In the genomic region with DNA sequence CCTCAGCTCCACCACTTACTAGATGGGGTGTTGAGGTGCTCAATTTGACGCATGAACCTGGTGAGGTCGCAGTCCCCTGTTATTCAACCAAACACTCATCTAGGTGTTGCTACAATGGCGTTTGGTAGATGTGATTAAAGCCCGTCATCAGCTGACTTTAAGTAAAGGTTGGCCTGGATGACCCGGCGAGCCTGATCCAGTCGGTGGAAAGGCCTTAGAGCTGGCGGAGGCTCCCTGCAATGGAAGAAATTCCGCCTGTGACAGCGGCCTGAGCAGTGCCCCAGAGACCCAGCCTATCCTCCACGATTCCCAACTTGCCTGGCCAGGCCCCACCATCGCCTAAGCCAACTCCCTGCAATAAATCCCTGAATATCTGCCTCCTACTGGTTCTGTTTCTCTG, we compare ENCODE assay signal across 29 cellular contexts.
"Had no signal": no experiment of that assay in that cellular context is flagged by ENCODE, and none has a peak within 500 bp of the region (broad histone marks: within the 10 kb centered on the region; RNA-seq: fewer than 3 reads in every experiment).

No MANE protein-coding gene starts in this region.

- ATAC-seq: activated CD4-positive, alpha-beta T cell treated with anti-CD3 and anti-CD28 coated beads for 36 hours; activated CD8-positive, alpha-beta memory T cell treated with anti-CD3 and anti-CD28 coated beads, Interleukin-2, amount 10 ng/mL, durations not matched to agents 7 days and 5 days; activated CD8-positive, alpha-beta T cell treated with anti-CD3 and anti-CD28 coated beads, Interleukin-2, amount 10 ng/mL, durations not matched to agents 7 days and 5 days; activated naive CD4-positive, alpha-beta T cell treated with anti-CD3 and anti-CD28 coated beads, Interleukin-2, amount 50 U/mL, for 72 hours; esophagus mucosa had no signal

- DNase-seq: activated CD4-positive, alpha-beta memory T cell treated with anti-CD3 and anti-CD28 coated beads for 36 hours; activated CD4-positive, alpha-beta T cell treated with anti-CD3 and anti-CD28 coated beads for 36 hours; activated CD4-positive, alpha-beta T cell treated with anti-CD3 and anti-CD28 coated beads, Interleukin-2, amount 10 ng/mL, durations not matched to agents 24 days and 14 days; activated CD4-positive, CD25-positive, alpha-beta regulatory T cell; activated CD4-positive, CD25-positive, alpha-beta regulatory T cell treated with anti-CD3 and anti-CD28 coated beads, Interleukin-2, amount 50 U/mL, for 72 hours; activated CD8-positive, alpha-beta memory T cell treated with anti-CD3 and anti-CD28 coated beads, Interleukin-2, amount 10 ng/mL, durations not matched to agents 7 days and 5 days; activated CD8-positive, alpha-beta memory T cell treated with anti-CD3 and anti-CD28 coated beads, Interleukin-2, amount 50 U/mL, for 4 hours; activated CD8-positive, alpha-beta T cell treated with anti-CD3 and anti-CD28 coated beads, Interleukin-2, amount 10 ng/mL, durations not matched to agents 7 days and 5 days; activated effector memory CD4-positive, alpha-beta T cell treated with anti-CD3 and anti-CD28 coated beads, Interleukin-2, amount 50 U/mL, for 16 hours; activated naive CD4-positive, alpha-beta T cell treated with anti-CD3 and anti-CD28 coated beads for 36 hours; activated naive CD8-positive, alpha-beta T cell treated with anti-CD3 and anti-CD28 coated beads, Interleukin-2, amount 10 ng/mL, durations not matched to agents 7 days and 5 days; activated T-cell treated with anti-CD3 and anti-CD28 coated beads, Interleukin-2, amount 50 U/mL, for 1 hour; activated T-cell treated with anti-CD3 and anti-CD28 coated beads, Interleukin-2, amount 50 U/mL, for 48 hours; dorsolateral prefrontal cortex; effector memory CD4-positive, alpha-beta T cell; endodermal cell; foreskin fibroblast; T-helper 2 cell had no signal

- H3K4me3 Mint-ChIP-seq: activated CD4-positive, alpha-beta memory T cell treated with anti-CD3 and anti-CD28 coated beads for 36 hours; activated CD4-positive, alpha-beta T cell treated with anti-CD3 and anti-CD28 coated beads for 36 hours; activated CD4-positive, alpha-beta T cell treated with anti-CD3 and anti-CD28 coated beads, Interleukin-2, amount 10 ng/mL, durations not matched to agents 24 days and 14 days; activated CD8-positive, alpha-beta memory T cell treated with anti-CD3 and anti-CD28 coated beads, Interleukin-2, amount 10 ng/mL, durations not matched to agents 7 days and 5 days; activated CD8-positive, alpha-beta T cell treated with anti-CD3 and anti-CD28 coated beads, Interleukin-2, amount 10 ng/mL, durations not matched to agents 7 days and 5 days; activated naive CD4-positive, alpha-beta T cell treated with anti-CD3 and anti-CD28 coated beads for 36 hours; activated naive CD8-positive, alpha-beta T cell treated with anti-CD3 and anti-CD28 coated beads, Interleukin-2, amount 10 ng/mL, durations not matched to agents 7 days and 5 days; activated T-helper 1 cell treated with anti-CD3 and anti-CD28 coated beads, Interleukin-12 subunit alpha, Interleukin-12 subunit beta, Interleukin-2, Interleukin-4 antibody, amounts not matched to agents 30 ng/mL and 10 ng/mL and 1 ng/mL, durations not matched to agents 14 hours and 24 hours and 36 hours; brain; central memory CD8-positive, alpha-beta T cell; dendritic cell treated with granulocyte-macrophage colony-stimulating factor and Interleukin-4, amounts not matched to agents 40 ng/mL and 50 ng/mL, for 4 days; endodermal cell had no signal

- H3K36me3 Mint-ChIP-seq: activated CD4-positive, alpha-beta memory T cell treated with anti-CD3 and anti-CD28 coated beads for 36 hours; activated CD8-positive, alpha-beta memory T cell treated with anti-CD3 and anti-CD28 coated beads, Interleukin-2, amount 10 ng/mL, durations not matched to agents 7 days and 5 days; activated naive CD4-positive, alpha-beta T cell treated with anti-CD3 and anti-CD28 coated beads, Interleukin-2, amount 50 U/mL, for 72 hours; activated naive CD8-positive, alpha-beta T cell treated with anti-CD3 and anti-CD28 coated beads, Interleukin-2, amount 10 ng/mL, durations not matched to agents 7 days and 5 days; brain had no signal

- H3K27ac Mint-ChIP-seq: activated CD4-positive, alpha-beta memory T cell treated with anti-CD3 and anti-CD28 coated beads for 36 hours; activated CD4-positive, alpha-beta T cell treated with anti-CD3 and anti-CD28 coated beads for 36 hours; activated CD4-positive, alpha-beta T cell treated with anti-CD3 and anti-CD28 coated beads, Interleukin-2, amount 10 ng/mL, durations not matched to agents 24 days and 14 days; activated CD8-positive, alpha-beta memory T cell treated with anti-CD3 and anti-CD28 coated beads, Interleukin-2, amount 10 ng/mL, durations not matched to agents 7 days and 5 days; activated CD8-positive, alpha-beta T cell treated with anti-CD3 and anti-CD28 coated beads, Interleukin-2, amount 10 ng/mL, durations not matched to agents 7 days and 5 days; activated naive CD4-positive, alpha-beta T cell treated with anti-CD3 and anti-CD28 coated beads for 36 hours; activated naive CD4-positive, alpha-beta T cell treated with anti-CD3 and anti-CD28 coated beads, Interleukin-2, amount 50 U/mL, for 72 hours; activated naive CD8-positive, alpha-beta T cell treated with anti-CD3 and anti-CD28 coated beads, Interleukin-2, amount 10 ng/mL, durations not matched to agents 7 days and 5 days; activated T-helper 1 cell treated with anti-CD3 and anti-CD28 coated beads, Interleukin-12 subunit alpha, Interleukin-12 subunit beta, Interleukin-2, Interleukin-4 antibody, amounts not matched to agents 30 ng/mL and 10 ng/mL and 1 ng/mL, durations not matched to agents 14 hours and 24 hours and 36 hours; activated T-helper 2 cell treated with anti-CD3 and anti-CD28 coated beads, Interferon-gamma antibody, Interleukin-2, Interleukin-4, amounts not matched to agents 10 μg/mL and 5 μg/mL and 100 μg/mL, durations not matched to agents 14 hours and 24 hours and 36 hours; brain; dendritic cell treated with granulocyte-macrophage colony-stimulating factor and Interleukin-4, amounts not matched to agents 40 ng/mL and 50 ng/mL, for 4 days; endodermal cell had no signal

- H3K9me3 Mint-ChIP-seq: activated naive CD4-positive, alpha-beta T cell treated with anti-CD3 and anti-CD28 coated beads for 36 hours; activated naive CD4-positive, alpha-beta T cell treated with anti-CD3 and anti-CD28 coated beads, Interleukin-2, amount 50 U/mL, for 72 hours; activated naive CD8-positive, alpha-beta T cell treated with anti-CD3 and anti-CD28 coated beads, Interleukin-2, amount 10 ng/mL, durations not matched to agents 7 days and 5 days; dendritic cell treated with granulocyte-macrophage colony-stimulating factor and Interleukin-4, amounts not matched to agents 40 ng/mL and 50 ng/mL, for 4 days had no signal

- H3K9me3 ChIP-seq: ascending aorta, breast epithelium had no signal

- H3K4me1 ChIP-seq: ascending aorta, breast epithelium had no signal

- H3K36me3 ChIP-seq: ascending aorta, breast epithelium, cardiac muscle cell had no signal

- H3K27ac ChIP-seq: ascending aorta, breast epithelium, cardiac muscle cell, coronary artery, dorsolateral prefrontal cortex had no signal

- H3K4me3 ChIP-seq: ascending aorta, breast epithelium, cardiac muscle cell, coronary artery, dorsolateral prefrontal cortex had no signal

- H3K27me3 Mint-ChIP-seq: activated CD8-positive, alpha-beta memory T cell treated with anti-CD3 and anti-CD28 coated beads, Interleukin-2, amount 10 ng/mL, durations not matched to agents 7 days and 5 days had no signal

- H3K27me3 ChIP-seq: ascending aorta, breast epithelium, cardiac muscle cell had no signal
